12 cellular contexts compared by ENCODE assay signal in genomic region chr6:143598466-143599080, GRCh38.
A peak's percentile ranks its signal among the peaks of the same experiment; 100 is the strongest.
DNase-seq lines count a peak whose midpoint lies in the region; ATAC-seq and TF ChIP-seq lines count a peak whose summit lies in the region.
"Had no signal": no experiment of that assay in that cellular context is flagged by ENCODE, and none has a peak within 500 bp of the region (broad histone marks: within the 10 kb centered on the region; RNA-seq: fewer than 3 reads in every experiment).

No MANE protein-coding gene starts in this region.

- no peaks in the 10 kb centered on the region for H3K9me3 ChIP-seq in lower lobe of right lung
- H3K9me3 ChIP-seq: upper lobe of left lung had no signal

- TF ChIP-seq CTCF in lower lobe of right lung (IDR thresholded peaks at IDR 0.05): no peak
- no peak for TF ChIP-seq CTCF in foreskin keratinocyte (conservative IDR thresholded peaks at IDR 0.05)

- H3K27ac ChIP-seq in lower lobe of right lung (no peak overlapping the region), foreskin keratinocyte (no peak overlapping the region)
- H3K27ac ChIP-seq: upper lobe of left lung had no signal

- H3K4me1 ChIP-seq in lower lobe of right lung (no peaks in the 10 kb centered on the region), foreskin keratinocyte (no peaks in the 10 kb centered on the region)

- no peaks in the 10 kb centered on the region for H3K27me3 ChIP-seq in lower lobe of right lung (ENCODE audit: low read depth)
- no peaks in the 10 kb centered on the region for H3K27me3 ChIP-seq in foreskin keratinocyte
- H3K27me3 ChIP-seq: upper lobe of left lung had no signal

- intact Hi-C loops in lower lobe of right lung (cut with DNase I): no loop called here

- peak; percentile 2 for DNase-seq in activated CD4-positive, CD25-positive, alpha-beta regulatory T cell treated with anti-CD3 and anti-CD28 coated beads, Interleukin-2, amount 50 U/mL, for 16 hours (ENCODE audit: low read depth, low spot score)
- DNase-seq in activated CD4-positive, CD25-positive, alpha-beta regulatory T cell treated with anti-CD3 and anti-CD28 coated beads, Interleukin-2, amount 50 U/mL, for 72 hours: no peak
- DNase-seq in SKM-1 (lab: John Stamatoyannopoulos, UW; ENCODE audit: unreplicated experiment): peak; percentile 76
- no peak for DNase-seq in lower lobe of right lung
- DNase-seq in foreskin keratinocyte: no peak
- no peak for DNase-seq in occipital lobe (lab: John Stamatoyannopoulos, UW)
- DNase-seq: 8988T; activated CD8-positive, alpha-beta memory T cell treated with anti-CD3 and anti-CD28 coated beads, Interleukin-2, amount 50 U/mL, for 48 hours; NCI-H69 had no signal

- H3K4me3 ChIP-seq in lower lobe of right lung: no peak overlapping the region
- H3K4me3 ChIP-seq: upper lobe of left lung had no signal

- H3K36me3 ChIP-seq in lower lobe of right lung: no peaks in the 10 kb centered on the region
- H3K36me3 ChIP-seq: upper lobe of left lung had no signal

- ATAC-seq in GM21786 (IDR thresholded peaks at IDR 0.05; ENCODE audit: unreplicated experiment) (peak; percentile 72), lower lobe of right lung (peak; percentile 37 to 74), foreskin keratinocyte (no peak), HG02571 (IDR thresholded peaks at IDR 0.05; ENCODE audit: unreplicated experiment) (no peak)

Comparison
In these comparisons a context has a peak if more than half of its experiments do, and no peak if none do; other contexts are left out.
1. DNase-seq: peak in activated CD4-positive, CD25-positive, alpha-beta regulatory T cell treated with anti-CD3 and anti-CD28 coated beads, Interleukin-2, amount 50 U/mL, for 16 hours (single experiment) and SKM-1 (single experiment); none in activated CD4-positive, CD25-positive, alpha-beta regulatory T cell treated with anti-CD3 and anti-CD28 coated beads, Interleukin-2, amount 50 U/mL, for 72 hours (single experiment), lower lobe of right lung (single experiment), foreskin keratinocyte (0 of 2) and occipital lobe (single experiment).
2. ATAC-seq: peak in GM21786 (single experiment) and lower lobe of right lung (2 of 2); none in foreskin keratinocyte (single experiment) and HG02571 (single experiment).